In the genomic region with DNA sequence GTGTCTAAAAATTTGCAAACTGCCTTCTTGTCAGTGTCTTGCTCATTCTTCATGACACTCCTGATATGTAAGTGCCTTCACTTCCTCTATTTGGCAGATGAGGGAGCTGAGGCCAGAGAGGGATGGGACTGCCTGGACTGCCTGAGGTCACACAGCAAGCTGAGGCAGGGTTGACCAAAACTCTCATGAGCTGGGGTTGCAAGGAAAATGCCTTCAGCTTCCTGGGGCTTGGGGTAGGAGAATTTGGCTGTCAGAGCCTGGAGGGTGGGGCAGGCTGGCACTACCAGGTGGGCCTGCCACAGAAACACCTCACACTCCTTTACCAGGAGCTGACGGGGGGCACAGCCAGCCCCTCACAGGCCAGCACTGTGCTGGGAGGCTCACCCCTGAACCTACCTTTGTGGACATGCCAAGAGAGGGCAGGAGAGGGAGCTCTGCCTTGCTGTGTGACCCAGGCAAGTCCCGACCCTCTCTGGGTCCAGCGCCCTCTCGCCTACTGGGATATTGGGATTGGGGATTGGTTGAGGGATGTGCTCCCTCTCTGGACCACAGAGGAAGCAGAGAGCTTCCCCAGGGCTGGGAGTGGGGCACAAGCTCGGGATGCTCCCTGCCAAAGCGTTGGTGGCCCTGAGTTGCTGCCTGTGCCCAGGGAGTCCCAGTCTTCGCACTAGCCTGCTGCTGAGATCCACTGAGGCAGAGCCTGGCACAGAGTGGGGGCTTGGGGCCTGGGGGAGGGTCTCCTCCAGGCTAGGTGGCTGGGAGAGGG, we compare ENCODE assay signal across 1 cellular context.
TF ChIP-seq lines count a peak whose summit lies in the region.

No MANE protein-coding gene starts in this region.

TF ChIP-seq in K562, 482 proteins besides CTCF, POLR2A, EP300 and RAD21:
- TF ChIP-seq TEAD4 (IDR thresholded peaks at IDR 0.05; ENCODE audit: low read length) (no peak), TEAD4 (CRISPR knock-in tag; IDR thresholded peaks at IDR 0.05; ENCODE audit: borderline replicate concordance) (no peak), CBX5 (IDR thresholded peaks at IDR 0.05; ENCODE audit: borderline replicate concordance, low read depth) (no peak), SPI1 (IDR thresholded peaks at IDR 0.05; ENCODE audit: borderline replicate concordance, low read depth, low read length) (peak; percentile 94), ZFP36 (IDR thresholded peaks at IDR 0.05; ENCODE audit: low read depth, low read length, partially characterized antibody) (peak; percentile 48), ZNF408 (CRISPR knock-in tag; IDR thresholded peaks at IDR 0.05; ENCODE audit: low read depth) (no peak), ZNF589 (CRISPR knock-in tag; IDR thresholded peaks at IDR 0.05; ENCODE audit: low read depth) (no peak), KAT8 (IDR thresholded peaks at IDR 0.05; ENCODE audit: low read depth) (no peak), NR4A1 (CRISPR knock-in tag; IDR thresholded peaks at IDR 0.05) (no peak), NR4A1 (tag; IDR thresholded peaks at IDR 0.05) (no peak), ZC3H4 (CRISPR knock-in tag; IDR thresholded peaks at IDR 0.05; ENCODE audit: borderline replicate concordance) (no peak)
- TF ChIP-seq, protein P1, sequence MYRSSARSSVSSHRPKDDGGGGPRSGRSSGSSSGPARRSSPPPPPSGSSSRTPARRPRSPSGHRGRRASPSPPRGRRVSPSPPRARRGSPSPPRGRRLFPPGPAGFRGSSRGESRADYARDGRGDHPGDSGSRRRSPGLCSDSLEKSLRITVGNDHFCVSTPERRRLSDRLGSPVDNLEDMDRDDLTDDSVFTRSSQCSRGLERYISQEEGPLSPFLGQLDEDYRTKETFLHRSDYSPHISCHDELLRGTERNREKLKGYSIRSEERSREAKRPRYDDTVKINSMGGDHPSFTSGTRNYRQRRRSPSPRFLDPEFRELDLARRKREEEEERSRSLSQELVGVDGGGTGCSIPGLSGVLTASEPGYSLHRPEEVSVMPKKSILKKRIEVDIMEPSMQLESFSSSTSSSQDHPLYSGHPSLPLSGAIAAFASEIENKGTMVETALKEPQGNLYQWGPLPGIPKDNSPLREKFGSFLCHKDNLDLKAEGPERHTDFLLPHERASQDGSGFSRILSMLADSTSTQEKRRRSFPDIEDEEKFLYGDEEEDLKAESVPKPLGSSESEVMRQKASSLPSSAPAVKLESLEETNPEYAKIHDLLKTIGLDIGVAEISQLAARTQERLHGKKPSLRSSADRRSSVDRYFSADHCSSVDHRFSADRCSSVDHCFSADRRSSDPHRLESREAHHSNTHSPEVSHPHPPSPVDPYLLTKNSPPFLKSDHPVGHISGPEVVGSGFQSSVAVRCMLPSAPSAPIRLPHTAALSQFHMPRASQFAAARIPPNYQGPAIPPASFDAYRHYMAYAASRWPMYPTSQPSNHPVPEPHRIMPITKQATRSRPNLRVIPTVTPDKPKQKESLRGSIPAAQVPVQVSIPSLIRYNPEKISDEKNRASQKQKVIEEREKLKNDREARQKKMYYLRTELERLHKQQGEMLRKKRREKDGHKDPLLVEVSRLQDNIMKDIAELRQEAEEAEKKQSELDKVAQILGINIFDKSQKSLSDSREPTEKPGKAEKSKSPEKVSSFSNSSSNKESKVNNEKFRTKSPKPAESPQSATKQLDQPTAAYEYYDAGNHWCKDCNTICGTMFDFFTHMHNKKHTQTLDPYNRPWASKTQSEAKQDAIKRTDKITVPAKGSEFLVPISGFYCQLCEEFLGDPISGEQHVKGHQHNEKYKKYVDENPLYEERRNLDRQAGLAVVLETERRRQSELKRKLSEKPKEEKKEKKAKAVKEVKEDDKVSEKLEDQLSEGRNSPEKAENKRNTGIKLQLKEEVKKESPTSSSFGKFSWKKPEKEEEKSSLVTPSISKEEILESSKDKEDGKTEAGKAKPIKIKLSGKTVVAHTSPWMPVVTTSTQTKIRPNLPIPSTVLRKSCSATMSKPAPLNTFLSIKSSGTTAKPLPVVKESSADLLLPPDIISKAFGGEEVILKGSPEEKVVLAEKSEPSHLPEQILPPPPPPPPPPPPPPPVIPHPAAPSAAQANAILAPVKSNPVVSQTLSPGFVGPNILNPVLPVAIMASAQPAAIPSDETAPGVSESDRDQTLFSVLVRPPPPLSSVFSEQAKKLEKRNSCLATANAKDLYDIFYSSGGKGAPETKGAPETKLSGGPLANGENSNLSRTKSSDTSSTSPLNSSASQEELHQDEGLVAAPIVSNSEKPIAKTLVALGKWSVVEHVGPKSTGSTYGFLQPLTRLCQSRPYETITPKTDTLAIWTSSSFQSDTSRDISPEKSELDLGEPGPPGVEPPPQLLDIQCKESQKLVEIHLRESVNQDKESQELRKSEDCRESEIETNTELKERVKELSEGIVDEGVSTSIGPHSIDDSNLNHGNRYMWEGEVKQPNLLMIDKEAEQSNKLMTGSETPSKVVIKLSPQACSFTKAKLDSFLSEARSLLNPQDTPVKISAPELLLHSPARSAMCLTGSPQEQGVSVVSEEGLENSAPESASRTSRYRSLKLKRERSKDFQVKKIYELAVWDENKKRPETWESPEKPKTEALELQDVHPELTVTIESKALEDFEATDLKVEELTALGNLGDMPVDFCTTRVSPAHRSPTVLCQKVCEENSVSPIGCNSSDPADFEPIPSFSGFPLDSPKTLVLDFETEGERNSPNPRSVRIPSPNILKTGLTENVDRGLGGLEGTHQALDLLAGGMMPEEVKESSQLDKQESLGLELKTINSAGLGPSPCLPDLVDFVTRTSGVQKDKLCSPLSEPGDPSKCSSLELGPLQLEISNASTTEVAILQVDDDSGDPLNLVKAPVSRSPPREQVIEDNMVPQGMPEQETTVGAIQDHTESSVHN (IDR thresholded peaks at IDR 0.05; ENCODE audit: borderline replicate concordance in 1 of 2, low read depth in 1 of 2): no peak
- TF ChIP-seq, protein P2, sequence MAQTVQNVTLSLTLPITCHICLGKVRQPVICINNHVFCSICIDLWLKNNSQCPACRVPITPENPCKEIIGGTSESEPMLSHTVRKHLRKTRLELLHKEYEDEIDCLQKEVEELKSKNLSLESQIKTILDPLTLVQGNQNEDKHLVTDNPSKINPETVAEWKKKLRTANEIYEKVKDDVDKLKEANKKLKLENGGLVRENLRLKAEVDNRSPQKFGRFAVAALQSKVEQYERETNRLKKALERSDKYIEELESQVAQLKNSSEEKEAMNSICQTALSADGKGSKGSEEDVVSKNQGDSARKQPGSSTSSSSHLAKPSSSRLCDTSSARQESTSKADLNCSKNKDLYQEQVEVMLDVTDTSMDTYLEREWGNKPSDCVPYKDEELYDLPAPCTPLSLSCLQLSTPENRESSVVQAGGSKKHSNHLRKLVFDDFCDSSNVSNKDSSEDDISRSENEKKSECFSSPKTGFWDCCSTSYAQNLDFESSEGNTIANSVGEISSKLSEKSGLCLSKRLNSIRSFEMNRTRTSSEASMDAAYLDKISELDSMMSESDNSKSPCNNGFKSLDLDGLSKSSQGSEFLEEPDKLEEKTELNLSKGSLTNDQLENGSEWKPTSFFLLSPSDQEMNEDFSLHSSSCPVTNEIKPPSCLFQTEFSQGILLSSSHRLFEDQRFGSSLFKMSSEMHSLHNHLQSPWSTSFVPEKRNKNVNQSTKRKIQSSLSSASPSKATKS (CRISPR knock-in tag; IDR thresholded peaks at IDR 0.05): no peak
